In the genomic region with DNA sequence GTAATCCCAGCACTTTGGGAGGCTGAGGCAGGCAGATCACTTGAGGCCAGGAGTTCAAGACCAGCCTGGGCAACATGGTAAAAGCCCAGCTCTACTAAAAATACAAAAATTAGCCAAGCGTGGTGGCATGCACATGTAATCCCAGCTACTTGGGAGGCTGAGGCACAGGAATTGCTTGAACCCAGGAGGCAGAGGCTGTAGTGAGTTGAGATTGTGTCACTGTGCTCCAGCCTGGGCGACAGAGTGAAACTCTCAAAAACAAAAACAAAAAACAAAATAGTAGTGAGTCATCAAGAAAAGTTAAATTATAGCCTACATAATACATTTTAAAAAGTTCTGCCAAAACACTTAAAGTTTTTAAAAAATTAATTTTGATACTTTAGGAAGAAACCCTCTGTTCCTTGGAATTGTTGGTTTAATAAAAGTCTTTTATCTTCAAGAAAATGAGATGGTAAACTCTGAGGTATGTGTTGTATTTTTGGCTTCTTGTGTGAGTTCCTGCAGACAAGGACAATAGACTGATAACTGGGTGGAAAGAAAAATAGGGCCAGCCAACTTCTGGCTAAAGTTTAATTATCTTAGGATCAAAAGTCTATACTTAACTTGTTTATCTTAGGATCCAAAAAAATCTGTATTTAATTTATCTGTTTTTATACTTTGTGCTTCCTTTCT, we compare ENCODE assay signal across 32 cellular contexts. TPM values are rescaled to one million over a fixed set of nuclear protein-coding genes. Genes with fewer than 3 reads are reported as not detected.
DNase-seq lines count a peak whose midpoint lies in the region; ATAC-seq, FAIRE-seq and TF ChIP-seq lines count a peak whose summit lies in the region.
"Had no signal": no experiment of that assay in that cellular context is flagged by ENCODE, and none has a peak within 500 bp of the region (broad histone marks: within the 10 kb centered on the region; RNA-seq: fewer than 3 reads in every experiment).

No MANE protein-coding gene starts in this region.

- WGBS in stomach, 5 donors: 76 to 84% (median 81%) methylated on average over 2 of the region's 2 CpGs

- H3K4me1 ChIP-seq in astrocyte (ENCODE audit: insufficient read depth, low read length) (no peaks in the 10 kb centered on the region), stomach (peaks cover 0 to 54% (median 34%) of the 10 kb centered on the region in 4 donors)
- H3K4me1 ChIP-seq: breast epithelium, parathyroid adenoma, testis had no signal

- TF ChIP-seq EP300 in stomach (IDR thresholded peaks at IDR 0.05): no peak

- no peak overlapping the region for H3K4me3 Mint-ChIP-seq in astrocyte (ENCODE audit: unreplicated experiment)
- no peak overlapping the region for H3K4me3 Mint-ChIP-seq in Calu3 (ENCODE audit: low read depth, unreplicated experiment)
- H3K4me3 Mint-ChIP-seq: activated naive CD8-positive, alpha-beta T cell treated with anti-CD3 and anti-CD28 coated beads, Interleukin-2, amount 50 U/mL, for 24 hours had no signal

- peaks cover 53% of the 10 kb centered on the region for H4K20me1 ChIP-seq in astrocyte (ENCODE audit: insufficient read depth, low read length)

- intact Hi-C loops in stomach (cut with DNase I; ENCODE audit: low total_unique reads) (no loop called here), Calu3 (cut with micrococcal nuclease; ENCODE audit: unreplicated experiment) (no loop called here)

- H3K9me3 ChIP-seq in astrocyte (ENCODE audit: insufficient read depth, low read depth, low read length) (no peaks in the 10 kb centered on the region), stomach (no peaks in the 10 kb centered on the region)
- H3K9me3 ChIP-seq: breast epithelium, testis had no signal

- no peak overlapping the region for H3K9ac ChIP-seq in astrocyte (ENCODE audit: low read length)
- H3K9ac ChIP-seq: parathyroid adenoma had no signal

- H3K79me2 ChIP-seq in astrocyte (ENCODE audit: insufficient read depth, low read length): peaks cover 96% of the 10 kb centered on the region
- H3K79me2 ChIP-seq: parathyroid adenoma had no signal

- peak; percentile 90 for ATAC-seq in left lobe of liver
- ATAC-seq: Panc1 had no signal

- TF ChIP-seq POLR2A in stomach (IDR thresholded peaks at IDR 0.05): no peak

- H3K27me3 ChIP-seq in astrocyte (ENCODE audit: insufficient read depth, low read length): no peaks in the 10 kb centered on the region
- H3K27me3 ChIP-seq in stomach: no peaks in the 10 kb centered on the region
- H3K27me3 ChIP-seq: breast epithelium, testis had no signal

- H3K36me3 ChIP-seq in astrocyte (ENCODE audit: insufficient read depth, low read length) (no peaks in the 10 kb centered on the region), stomach (peaks cover 0 to 7% (median 0%) of the 10 kb centered on the region in 4 donors)
- H3K36me3 ChIP-seq: breast epithelium, WERI-Rb-1 had no signal

- H3K36me3 Mint-ChIP-seq in astrocyte (ENCODE audit: low read depth, unreplicated experiment) (peaks cover 23% of the 10 kb centered on the region), Calu3 (ENCODE audit: insufficient read depth, unreplicated experiment) (no peaks in the 10 kb centered on the region)
- H3K36me3 Mint-ChIP-seq: IgD-negative memory B cell had no signal

- no TSS peak for BruUV-seq in Calu3 (replicated peaks; lab: Mats Ljungman, UMichigan)

- H3K4me3 ChIP-seq in astrocyte (ENCODE audit: insufficient read depth, low read depth, low read length): no peak overlapping the region
- H3K4me3 ChIP-seq in stomach: no peak overlapping the region
- H3K4me3 ChIP-seq: breast epithelium, lung, testis had no signal

- TF ChIP-seq CTCF in astrocyte (IDR thresholded peaks at IDR 0.05; ENCODE audit: insufficient read depth, low read depth, low read length) (no peak), stomach (IDR thresholded peaks at IDR 0.05) (no peak), Calu3 (IDR thresholded peaks at IDR 0.05; ENCODE audit: unreplicated experiment) (no peak)

- DNase-seq in astrocyte (ENCODE audit: low read depth): no peak
- no peak for DNase-seq in left lobe of liver (ENCODE audit: low spot score)
- DNase-seq in stomach: no peak
- DNase-seq in NCI-H187 (lab: John Stamatoyannopoulos, UW): no peak
- no peak for DNase-seq in Calu3
- no peak for DNase-seq in SIG-M5 treated with dmso at 0.1 percent for 504 hours (lab: John Stamatoyannopoulos, UW; ENCODE audit: unreplicated experiment)
- no peak for DNase-seq in stimulated activated CD4-positive, alpha-beta T cell treated with anti-CD3 and anti-CD28 coated beads, Interleukin-2, amount 100 ng/mL, for 24 hours
- DNase-seq: activated CD4-positive, alpha-beta T cell treated with anti-CD3 and anti-CD28 coated beads for 48 hours; activated naive CD8-positive, alpha-beta T cell treated with anti-CD3 and anti-CD28 coated beads, Interleukin-2, amount 50 U/mL, for 24 hours; activated T-cell treated with anti-CD3 and anti-CD28 coated beads, Interleukin-2, amount 50 U/mL, for 1 hour; COR-L47; DMS79; effector memory CD4-positive, alpha-beta T cell; GDM1; H7; NCI-H1048; NCI-H2029; NCI-H69; SIG-M5; stimulated activated CD4-positive, alpha-beta T cell treated with anti-CD3 and anti-CD28 coated beads, Interleukin-15, amount 100 ng/mL, for 24 hours; stimulated activated naive CD4-positive, alpha-beta T cell; T1000; testis; WERI-Rb-1 had no signal

- FAIRE-seq in A204.1 (lab: Jason Lieb, UNC) (peak; percentile 49), astrocyte (lab: Jason Lieb, UNC) (no peak)
- FAIRE-seq: colon, islet of Langerhans had no signal

- H3K4me2 ChIP-seq in astrocyte (ENCODE audit: low read length): no peak overlapping the region

- H3K27ac ChIP-seq in astrocyte (ENCODE audit: low read depth, low read length) (no peak overlapping the region), stomach (peak overlapping the region in 3 of 5 donors; percentile 11 to 39 (median 16))
- H3K27ac ChIP-seq: parathyroid adenoma, WERI-Rb-1 had no signal

- H3K27me3 Mint-ChIP-seq in astrocyte (ENCODE audit: low read depth, unreplicated experiment) (no peaks in the 10 kb centered on the region), Calu3 (ENCODE audit: unreplicated experiment) (no peaks in the 10 kb centered on the region)
- H3K27me3 Mint-ChIP-seq: activated naive CD8-positive, alpha-beta T cell treated with anti-CD3 and anti-CD28 coated beads, Interleukin-2, amount 50 U/mL, for 24 hours; IgD-negative memory B cell had no signal

- CTCF ChIA-PET in Calu3 (lab: Charles Lee): no interaction called here

- peak overlapping the region; percentile 11 for H3K27ac Mint-ChIP-seq in astrocyte (ENCODE audit: unreplicated experiment)
- no peak overlapping the region for H3K27ac Mint-ChIP-seq in Calu3 (ENCODE audit: unreplicated experiment)
- H3K27ac Mint-ChIP-seq: activated naive CD8-positive, alpha-beta T cell treated with anti-CD3 and anti-CD28 coated beads, Interleukin-2, amount 50 U/mL, for 24 hours; IgD-negative memory B cell had no signal

- H2AFZ ChIP-seq in astrocyte (ENCODE audit: low read depth, low read length): no peak overlapping the region
- H2AFZ ChIP-seq: parathyroid adenoma had no signal

- H3K9me3 Mint-ChIP-seq in astrocyte (ENCODE audit: unreplicated experiment) (peaks cover 7% of the 10 kb centered on the region), Calu3 (ENCODE audit: low read depth, unreplicated experiment) (peaks cover 3% of the 10 kb centered on the region)

- H3K4me1 Mint-ChIP-seq in astrocyte (ENCODE audit: low read depth, unreplicated experiment) (peaks cover 8% of the 10 kb centered on the region), Calu3 (ENCODE audit: low read depth, unreplicated experiment) (no peaks in the 10 kb centered on the region)

RNA-seq across cellular contexts. Expression of gene RUSC2, which starts 9.3 kb away (rescaled TPM):
- total RNA-seq in astrocyte (63.8 and 67.4 TPM in 2 replicates), left lobe of liver (9.1 TPM), stomach (10 to 100 TPM in 2 of 5 donors, 1 to 10 TPM in 3; 3.8 to 34.8 (median 9.9) TPM), Calu3 (2022) (8.6 and 10.5 TPM in 2 replicates)
- 1 to 10 TPM; 3.4 to 6.6 (median 6.5) TPM for polyA plus RNA-seq in stomach
- polyA plus RNA-seq: IgD-negative memory B cell had no signal
